4 cellular contexts compared by ENCODE assay signal in the genomic region with DNA sequence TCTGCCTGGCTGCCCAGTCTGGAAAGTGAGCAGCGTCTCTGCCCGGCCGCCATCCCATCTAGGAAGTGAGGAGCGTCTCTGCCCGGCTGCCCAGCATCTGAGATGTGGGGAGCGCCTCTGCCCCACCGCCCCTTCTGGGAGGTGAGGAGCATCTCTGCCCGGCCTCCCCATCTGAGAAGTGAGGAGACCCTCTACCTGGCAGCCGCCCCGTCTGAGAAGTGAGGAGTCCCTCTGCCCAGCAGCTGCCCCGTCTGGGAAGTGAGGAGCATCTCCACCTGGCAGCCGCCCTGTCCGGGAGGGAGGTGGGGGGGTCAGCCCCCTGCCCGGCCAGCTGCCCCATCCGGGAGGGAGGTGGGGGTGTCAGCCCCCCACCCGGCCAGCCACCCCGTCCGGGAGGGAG.
DNase-seq lines count a peak whose midpoint lies in the region; ATAC-seq and TF ChIP-seq lines count a peak whose summit lies in the region.
"Not testable (repeated sequence)": the region's sequence is repeated elsewhere in the genome, so short reads cannot be mapped to it uniquely, and the experiment has no call there.

No MANE protein-coding gene starts in this region.

- not testable (repeated sequence) for H3K9me3 ChIP-seq in right cardiac atrium (ENCODE audit: control insufficient read depth, low read length); sigmoid colon

- not testable (repeated sequence) for H3K4me1 ChIP-seq in right cardiac atrium (ENCODE audit: control insufficient read depth, insufficient read depth, low read length); sigmoid colon

- 88% methylated on average over 18 of the region's 18 CpGs for WGBS in right cardiac atrium
- WGBS in sigmoid colon, 2 donors: 89 to 90% methylated on average over 18 of the region's 18 CpGs

- H3K36me3 ChIP-seq in sigmoid colon: not testable (repeated sequence)

- H3K27ac ChIP-seq in right cardiac atrium (ENCODE audit: low read length); sigmoid colon: not testable (repeated sequence)

- peak; percentile 29 for DNase-seq in DMS53 (lab: John Stamatoyannopoulos, UW)
- DNase-seq in left cardiac atrium: peak; percentile 20
- DNase-seq in right cardiac atrium: peak in 2 of 3 donors; percentile 13 to 31
- peak; percentile 58 for DNase-seq in sigmoid colon

- not testable (repeated sequence) for H3K27me3 ChIP-seq in right cardiac atrium (ENCODE audit: control insufficient read depth, insufficient read depth); sigmoid colon

- not testable (repeated sequence) for H3K4me3 ChIP-seq in right cardiac atrium (ENCODE audit: low read length); sigmoid colon

- not testable (repeated sequence) for ATAC-seq in left cardiac atrium, right cardiac atrium

- intact Hi-C loops in left cardiac atrium (cut with DNase I); right cardiac atrium (cut with DNase I); sigmoid colon (cut with DNase I): not testable (repeated sequence)

- not testable (repeated sequence) for TF ChIP-seq POLR2A in sigmoid colon (IDR thresholded peaks at IDR 0.05)

- not testable (repeated sequence) for TF ChIP-seq EP300 in sigmoid colon (IDR thresholded peaks at IDR 0.05)

- not testable (repeated sequence) for TF ChIP-seq CTCF in sigmoid colon (IDR thresholded peaks at IDR 0.05)
